1 cellular context compared by ENCODE assay signal in the genomic region with DNA sequence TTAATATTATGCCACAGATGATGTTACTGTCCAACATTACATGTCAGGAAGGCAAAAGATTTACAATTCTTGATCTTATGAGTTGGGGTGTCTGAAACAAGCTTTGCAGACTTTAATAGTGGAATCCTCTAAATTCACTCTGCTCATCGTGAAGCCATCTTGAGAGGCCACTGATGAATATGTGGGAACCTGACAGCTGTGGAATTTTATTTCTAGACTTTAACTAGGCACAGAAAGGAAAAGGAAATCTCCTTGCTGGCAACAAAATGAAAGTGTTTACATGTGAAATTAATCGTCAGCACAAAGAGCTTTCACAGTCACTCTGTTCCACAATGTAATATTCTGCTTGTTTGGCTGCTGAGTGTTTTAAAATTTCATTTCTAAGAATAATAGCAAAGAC.
TF ChIP-seq lines count a peak whose summit lies in the region.

No MANE protein-coding gene starts in this region.

TF ChIP-seq in SK-N-SH treated with all-trans-retinoic acid at 6 μM for 48 hours, 23 proteins besides CTCF, POLR2A, EP300 and RAD21 (continued from another document):
- TF ChIP-seq, protein P1, sequence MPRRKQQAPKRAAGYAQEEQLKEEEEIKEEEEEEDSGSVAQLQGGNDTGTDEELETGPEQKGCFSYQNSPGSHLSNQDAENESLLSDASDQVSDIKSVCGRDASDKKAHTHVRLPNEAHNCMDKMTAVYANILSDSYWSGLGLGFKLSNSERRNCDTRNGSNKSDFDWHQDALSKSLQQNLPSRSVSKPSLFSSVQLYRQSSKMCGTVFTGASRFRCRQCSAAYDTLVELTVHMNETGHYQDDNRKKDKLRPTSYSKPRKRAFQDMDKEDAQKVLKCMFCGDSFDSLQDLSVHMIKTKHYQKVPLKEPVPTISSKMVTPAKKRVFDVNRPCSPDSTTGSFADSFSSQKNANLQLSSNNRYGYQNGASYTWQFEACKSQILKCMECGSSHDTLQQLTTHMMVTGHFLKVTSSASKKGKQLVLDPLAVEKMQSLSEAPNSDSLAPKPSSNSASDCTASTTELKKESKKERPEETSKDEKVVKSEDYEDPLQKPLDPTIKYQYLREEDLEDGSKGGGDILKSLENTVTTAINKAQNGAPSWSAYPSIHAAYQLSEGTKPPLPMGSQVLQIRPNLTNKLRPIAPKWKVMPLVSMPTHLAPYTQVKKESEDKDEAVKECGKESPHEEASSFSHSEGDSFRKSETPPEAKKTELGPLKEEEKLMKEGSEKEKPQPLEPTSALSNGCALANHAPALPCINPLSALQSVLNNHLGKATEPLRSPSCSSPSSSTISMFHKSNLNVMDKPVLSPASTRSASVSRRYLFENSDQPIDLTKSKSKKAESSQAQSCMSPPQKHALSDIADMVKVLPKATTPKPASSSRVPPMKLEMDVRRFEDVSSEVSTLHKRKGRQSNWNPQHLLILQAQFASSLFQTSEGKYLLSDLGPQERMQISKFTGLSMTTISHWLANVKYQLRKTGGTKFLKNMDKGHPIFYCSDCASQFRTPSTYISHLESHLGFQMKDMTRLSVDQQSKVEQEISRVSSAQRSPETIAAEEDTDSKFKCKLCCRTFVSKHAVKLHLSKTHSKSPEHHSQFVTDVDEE (CRISPR knock-in tag; IDR thresholded peaks at IDR 0.05) = no peak
- TF ChIP-seq PPARA (CRISPR knock-in tag; IDR thresholded peaks at IDR 0.05; ENCODE audit: borderline replicate concordance) (no peak), TOX (CRISPR knock-in tag; IDR thresholded peaks at IDR 0.05; ENCODE audit: borderline replicate concordance) (no peak)
